3 cellular contexts compared by ENCODE assay signal in genomic region chr1:92188436-92189255, GRCh38.
TF ChIP-seq lines count a peak whose summit lies in the region.

No MANE protein-coding gene starts in this region.

TF ChIP-seq in GM23338, 12 proteins besides CTCF, POLR2A, EP300 and RAD21:
- TF ChIP-seq EZH2 (IDR thresholded peaks at IDR 0.05; ENCODE audit: low read depth, unreplicated experiment) (no peak), ZNF331 (CRISPR knock-in tag; IDR thresholded peaks at IDR 0.05; ENCODE audit: low read depth) (no peak), ETS1 (IDR thresholded peaks at IDR 0.05) (no peak), ZNF114 (CRISPR knock-in tag; IDR thresholded peaks at IDR 0.05) (no peak), NANOG (IDR thresholded peaks at IDR 0.05; ENCODE audit: borderline replicate concordance) (no peak), EZH2phosphoT487 (IDR thresholded peaks at IDR 0.05; ENCODE audit: unreplicated experiment) (no peak), JUNB (IDR thresholded peaks at IDR 0.05; ENCODE audit: unreplicated experiment) (no peak), POLR2AphosphoS5 (IDR thresholded peaks at IDR 0.05; ENCODE audit: low read depth) (no peak), CREB1 (CRISPR knock-in tag; IDR thresholded peaks at IDR 0.05; ENCODE audit: low read depth) (no peak), STAT1 (IDR thresholded peaks at IDR 0.05; ENCODE audit: unreplicated experiment) (no peak)

TF ChIP-seq in IMR-90, 13 proteins besides CTCF, POLR2A, EP300 and RAD21:
- TF ChIP-seq FOS (IDR thresholded peaks at IDR 0.05; ENCODE audit: low read depth, low read length) (no peak), MAFK (IDR thresholded peaks at IDR 0.05; ENCODE audit: low read depth, low read length) (no peak)

TF ChIP-seq in WTC11, 78 proteins besides CTCF, POLR2A, EP300 and RAD21:
- TF ChIP-seq GRHL2 (CRISPR knock-in tag; IDR thresholded peaks at IDR 0.05; ENCODE audit: insufficient replicate concordance, severe bottlenecking) (no peak), USF1 (CRISPR knock-in tag; IDR thresholded peaks at IDR 0.05) (no peak), ZNF138 (CRISPR knock-in tag; conservative IDR thresholded peaks at IDR 0.05) (no peak)
